Comparison of ENCODE assay signal across 9 cellular contexts in the genomic region with DNA sequence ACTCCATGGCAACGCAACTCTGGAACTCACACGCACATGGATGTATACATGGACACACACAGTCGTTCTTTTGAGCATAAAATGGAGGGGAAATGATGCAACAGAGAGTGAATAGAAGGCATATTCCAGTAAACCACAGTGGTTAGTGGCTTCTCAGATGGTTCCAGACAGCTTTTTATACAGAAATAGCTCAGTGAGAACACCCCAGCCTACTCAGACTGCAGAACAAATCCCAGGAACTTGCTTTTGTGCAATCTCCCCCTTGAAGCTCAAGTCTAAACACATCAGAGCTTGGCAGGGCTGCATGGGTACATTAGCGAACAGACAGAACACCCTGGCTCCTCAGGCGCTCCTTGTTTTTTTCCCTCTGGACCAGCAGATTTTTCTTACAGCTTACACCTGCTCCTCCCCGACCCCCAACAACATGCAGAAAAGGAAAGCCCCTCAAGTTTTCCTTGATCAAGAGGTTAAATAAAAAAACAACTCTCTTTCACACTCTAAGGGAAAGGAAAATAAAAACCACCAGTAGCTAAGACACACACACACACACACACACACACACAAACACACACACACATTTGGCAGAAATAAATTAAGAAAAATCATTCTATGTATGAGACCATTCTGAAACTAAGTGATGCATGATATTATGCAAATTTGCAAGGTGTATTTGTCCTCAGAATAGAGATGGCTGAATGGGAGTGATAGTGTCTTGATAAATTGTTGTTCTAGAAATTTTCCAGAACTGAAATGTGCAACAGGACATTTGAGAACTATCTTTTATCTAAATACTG. TPM values are rescaled to one million over a fixed set of nuclear protein-coding genes. Genes with fewer than 3 reads are reported as not detected.
A peak's percentile ranks its signal among the peaks of the same experiment; 100 is the strongest.
DNase-seq lines count a peak whose midpoint lies in the region; ATAC-seq and TF ChIP-seq lines count a peak whose summit lies in the region.
"Had no signal": no experiment of that assay in that cellular context is flagged by ENCODE, and none has a peak within 500 bp of the region (broad histone marks: within the 10 kb centered on the region; RNA-seq: fewer than 3 reads in every experiment).

No MANE protein-coding gene starts in this region.

- peak overlapping the region; percentile 77 to 94 (median 88) for H3K4me2 ChIP-seq in BLaER1 treated with 17β-estradiol and CSF1 and Interleukin-3, amounts not matched to agents 10 nM and 100 nM

- TF ChIP-seq CTCF in NB4 (IDR thresholded peaks at IDR 0.05; ENCODE audit: low read depth, low read length): no peak
- no peak for TF ChIP-seq CTCF in ascending aorta (IDR thresholded peaks at IDR 0.05)

- ATAC-seq in HG03432 (IDR thresholded peaks at IDR 0.05; ENCODE audit: unreplicated experiment): no peak
- ATAC-seq: HCT116 had no signal

- H3K4me3 ChIP-seq in BLaER1 treated with 17β-estradiol and CSF1 and Interleukin-3, amounts not matched to agents 10 nM and 100 nM: peak overlapping the region; percentile 20 to 60 (median 38); a peak in 14 of 20 replicates
- H3K4me3 ChIP-seq in NB4 (ENCODE audit: low read depth, low read length) (peak overlapping the region; percentile 33), ascending aorta (no peak overlapping the region)

- DNase-seq in NB4 (ENCODE audit: low read depth) (peak; percentile 96), ascending aorta (ENCODE audit: low spot score in 2 of 2) (peak; percentile 35 to 87), medulla oblongata (ENCODE audit: extremely low spot score) (peak; percentile 38), NCI-H774 (lab: John Stamatoyannopoulos, UW) (no peak), DMS 273 (lab: John Stamatoyannopoulos, UW; ENCODE audit: unreplicated experiment) (no peak), NCI-H1930 (lab: John Stamatoyannopoulos, UW) (no peak)

- peak overlapping the region; percentile 64 to 83 (median 77); a peak in 21 of 22 replicates for H3K27ac ChIP-seq in BLaER1 treated with 17β-estradiol and CSF1 and Interleukin-3, amounts not matched to agents 10 nM and 100 nM
- H3K27ac ChIP-seq in ascending aorta: peak overlapping the region; percentile 57 to 83

- H3K9ac ChIP-seq in BLaER1 treated with 17β-estradiol and CSF1 and Interleukin-3, amounts not matched to agents 10 nM and 100 nM: peak overlapping the region; percentile 58 to 75 (median 70); a peak in 21 of 22 replicates

- intact Hi-C loops in ascending aorta (cut with DNase I): loop anchor here (5.0 to 10.0 kb wide), 2 partner anchors 121 to 348 kb away; no protein-coding TSS in a partner anchor

- H3K27me3 ChIP-seq in BLaER1 treated with 17β-estradiol and CSF1 and Interleukin-3, amounts not matched to agents 10 nM and 100 nM: 0 out of 22 replicates have a peak, but pooled peaks cover 0 to 3% (median 0%) of the 10 kb centered on the region in 11 experiments
- no peaks in the 10 kb centered on the region for H3K27me3 ChIP-seq in ascending aorta

- H3K36me3 ChIP-seq in BLaER1 treated with 17β-estradiol and CSF1 and Interleukin-3, amounts not matched to agents 10 nM and 100 nM: no peaks in the 10 kb centered on the region
- H3K36me3 ChIP-seq in ascending aorta: no peaks in the 10 kb centered on the region

- H3K9me3 ChIP-seq in BLaER1 treated with 17β-estradiol and CSF1 and Interleukin-3, amounts not matched to agents 10 nM and 100 nM (replicated peaks in 1 of 11): peaks cover 8 to 21% (median 13%) of the 10 kb centered on the region in 11 experiments; a peak in 20 of 22 replicates
- H3K9me3 ChIP-seq in ascending aorta: no peaks in the 10 kb centered on the region

- TF ChIP-seq POLR2A in NB4 (IDR thresholded peaks at IDR 0.05; ENCODE audit: extremely low read depth, insufficient read length): no peak

- no peaks in the 10 kb centered on the region for H4K20me1 ChIP-seq in BLaER1 treated with 17β-estradiol and CSF1 and Interleukin-3, amounts not matched to agents 10 nM and 100 nM

- H3K4me1 ChIP-seq in BLaER1 treated with 17β-estradiol and CSF1 and Interleukin-3, amounts not matched to agents 10 nM and 100 nM: peaks cover 51 to 71% (median 62%) of the 10 kb centered on the region in 10 experiments
- H3K4me1 ChIP-seq in ascending aorta: peaks cover 9 to 42% of the 10 kb centered on the region in 2 donors

RNA-seq across cellular contexts. Expression of a gene that starts 51.2 kb away (rescaled TPM):
- 26.3 TPM for total RNA-seq in ascending aorta

RNA-seq across cellular contexts. Expression of a gene that starts 51.5 kb away (rescaled TPM):
- total RNA-seq in ascending aorta: 2.8 TPM

Comparison
In these comparisons a context has a peak if more than half of its experiments do, and no peak if none do; other contexts are left out.
1. H3K4me3 ChIP-seq: peak in BLaER1 treated with 17β-estradiol and CSF1 and Interleukin-3, amounts not matched to agents 10 nM and 100 nM (10 of 10) and NB4 (single experiment); none in ascending aorta (0 of 2).
2. DNase-seq: peak in NB4 (single experiment), ascending aorta (2 of 2) and medulla oblongata (single experiment); none in NCI-H774 (single experiment), DMS 273 (single experiment) and NCI-H1930 (0 of 2).